8 cellular contexts compared by ENCODE assay signal in genomic region chr11:36376315-36376887, GRCh38.
DNase-seq lines count a peak whose midpoint lies in the region; ATAC-seq and TF ChIP-seq lines count a peak whose summit lies in the region.

No MANE protein-coding gene starts in this region.

- WGBS in right cardiac atrium, result under 1% methylated on average over 46 of the region's 46 CpGs

- intact Hi-C loops in right cardiac atrium (cut with DNase I), result no loop called here

- H3K4me3 ChIP-seq in AG04449 (ENCODE audit: low read depth, low read length) (peak overlapping the region; percentile 83), right cardiac atrium (ENCODE audit: low read length) (peak overlapping the region; percentile 33)

- TF ChIP-seq CTCF in AG04449 (IDR thresholded peaks at IDR 0.05; ENCODE audit: insufficient read depth, low read length, missing control alignments), result no peak

- H3K27me3 ChIP-seq in right cardiac atrium (ENCODE audit: control insufficient read depth, insufficient read depth), result no peaks in the 10 kb centered on the region

- H3K27me3 Mint-ChIP-seq in activated naive CD8-positive, alpha-beta T cell, result peaks cover 50% of the 10 kb centered on the region

- no peak overlapping the region for H3K27ac Mint-ChIP-seq in activated naive CD8-positive, alpha-beta T cell

- H3K36me3 Mint-ChIP-seq in activated naive CD8-positive, alpha-beta T cell, result no peaks in the 10 kb centered on the region

- H3K4me1 Mint-ChIP-seq in activated naive CD8-positive, alpha-beta T cell (ENCODE audit: low read depth), result peaks cover 18% of the 10 kb centered on the region

- DNase-seq in AG04449 (ENCODE audit: low read depth, low spot score), result no peak
- DNase-seq in HEK293T (ENCODE audit: extremely low spot score), result peak; percentile 11
- peak; percentile 40 to 76 (median 72) for DNase-seq in right cardiac atrium
- peak; percentile 48 for DNase-seq in retina
- no peak for DNase-seq in NCI-H1092 treated with DMSO at 0.1 percent for 48 hours (lab: John Stamatoyannopoulos, UW)
- DNase-seq in mesenteric fat pad (ENCODE audit: low spot score), result no peak

- POLR2A ChIA-PET in AG04449 (lab: Yijun Ruan, JAX), result interaction anchor here (0.6 to 3.1 kb wide), 5 partner anchors 13 to 917 kb away, joined by 3 to 17 read pairs (median 3); no protein-coding TSS in a partner anchor
- POLR2A ChIA-PET in HEK293T (lab: Yijun Ruan, JAX), result no interaction called here

- H3K9me3 ChIP-seq in right cardiac atrium (ENCODE audit: control insufficient read depth, low read length), result no peaks in the 10 kb centered on the region

- peak overlapping the region; percentile 84 for H3K4me3 Mint-ChIP-seq in activated naive CD8-positive, alpha-beta T cell

- no peak overlapping the region for H3K27ac ChIP-seq in right cardiac atrium (ENCODE audit: low read length)

- H3K9me3 Mint-ChIP-seq in activated naive CD8-positive, alpha-beta T cell (ENCODE audit: low read depth), result no peaks in the 10 kb centered on the region

- CTCF ChIA-PET in AG04449 (lab: Yijun Ruan, JAX), result interaction anchor here (0.9 to 7.7 kb wide), 18 partner anchors 9 to 117 kb away, joined by 3 to 65 read pairs (median 6); no protein-coding TSS in a partner anchor
- CTCF ChIA-PET in HEK293T (lab: Yijun Ruan, JAX), result interaction anchor here (0.6 to 2.1 kb wide), 4 partner anchors 11 to 76 kb away, joined by 3 to 5 read pairs (median 4); no protein-coding TSS in a partner anchor

- no peaks in the 10 kb centered on the region for H3K4me1 ChIP-seq in right cardiac atrium (ENCODE audit: control insufficient read depth, insufficient read depth, low read length)

- ATAC-seq in right cardiac atrium, result peak; percentile 38 to 66
- no peak for ATAC-seq in HG03280 (IDR thresholded peaks at IDR 0.05; ENCODE audit: unreplicated experiment)

TF ChIP-seq in HEK293T, 16 proteins besides CTCF, POLR2A, EP300 and RAD21:
- TF ChIP-seq SP1 (IDR thresholded peaks at IDR 0.05) (no peak), ARNT (IDR thresholded peaks at IDR 0.05) (no peak), LEF1 (IDR thresholded peaks at IDR 0.05; ENCODE audit: borderline replicate concordance) (no peak), FOXK2 (IDR thresholded peaks at IDR 0.05) (no peak), SUZ12 (IDR thresholded peaks at IDR 0.05) (no peak), L3MBTL2 (conservative IDR thresholded peaks at IDR 0.05) (no peak), ELF4 (IDR thresholded peaks at IDR 0.05) (no peak), HDGF (IDR thresholded peaks at IDR 0.05; ENCODE audit: borderline replicate concordance) (no peak), PKNOX1 (IDR thresholded peaks at IDR 0.05) (no peak), BHLHE40 (IDR thresholded peaks at IDR 0.05; ENCODE audit: borderline replicate concordance) (no peak), ZNF384 (IDR thresholded peaks at IDR 0.05) (no peak), TARDBP (IDR thresholded peaks at IDR 0.05) (no peak), CTBP1 (IDR thresholded peaks at IDR 0.05; ENCODE audit: borderline replicate concordance) (no peak)

Comparison
In these comparisons a context has a peak if more than half of its experiments do, and no peak if none do; other contexts are left out.
1. DNase-seq: peak in HEK293T (single experiment), right cardiac atrium (3 of 3) and retina (single experiment); none in AG04449 (single experiment), NCI-H1092 treated with DMSO at 0.1 percent for 48 hours (single experiment) and mesenteric fat pad (single experiment).